ENCODE assay signal across 30 cellular contexts in the genomic region with DNA sequence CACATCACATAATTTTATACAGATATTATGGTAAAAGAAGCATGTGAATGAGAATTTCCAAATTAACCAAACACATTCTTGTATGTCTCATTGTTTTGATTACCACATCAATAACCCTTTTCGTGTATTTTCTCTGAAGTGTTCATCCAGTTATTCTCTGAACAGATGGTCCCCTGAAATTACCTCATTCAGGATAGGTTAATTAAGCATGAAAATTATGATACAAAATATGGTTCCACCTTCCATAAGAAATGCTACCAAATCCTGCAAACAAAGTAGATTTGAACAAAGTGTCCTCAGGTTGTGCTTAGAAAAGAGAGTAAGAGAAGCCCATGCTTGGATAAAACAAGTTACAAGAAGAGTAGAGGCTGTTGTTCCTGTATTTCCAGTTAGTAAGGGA.
"Had no signal": no experiment of that assay in that cellular context is flagged by ENCODE, and none has a peak within 500 bp of the region (broad histone marks: within the 10 kb centered on the region; RNA-seq: fewer than 3 reads in every experiment).

No MANE protein-coding gene starts in this region.

- H3K4me2 ChIP-seq: hepatocyte had no signal

- H3K4me3 ChIP-seq: adrenal gland, ascending aorta, cardiac muscle cell, gastrocnemius medialis, hepatocyte, ovary, right lobe of liver, testis, transverse colon had no signal

- ATAC-seq: activated CD4-positive, CD25-positive, alpha-beta regulatory T cell treated with anti-CD3 and anti-CD28 coated beads, Interleukin-2, amount 50 U/mL, for 24 hours; effector memory CD8-positive, alpha-beta T cell; gastrocnemius medialis; left colon; right lobe of liver; stimulated activated naive CD8-positive, alpha-beta T cell treated with anti-CD3 and anti-CD28 coated beads, Interleukin-15, Interleukin-2, amounts not matched to agents 100 U/mL and 50 U/mL, for 24 hours had no signal

- H3K27me3 ChIP-seq: adrenal gland, ascending aorta, cardiac muscle cell, gastrocnemius medialis, hepatocyte, neutrophil, ovary, right lobe of liver, testis, transverse colon had no signal

- H3K79me2 ChIP-seq: hepatocyte had no signal

- H3K9me3 ChIP-seq: adrenal gland, ascending aorta, gastrocnemius medialis, neutrophil, ovary, right lobe of liver, testis, transverse colon had no signal

- H3K36me3 ChIP-seq: adrenal gland, ascending aorta, cardiac muscle cell, gastrocnemius medialis, neutrophil, ovary, right lobe of liver, transverse colon, WERI-Rb-1 had no signal

- DNase-seq: activated CD4-positive, alpha-beta T cell treated with anti-CD3 and anti-CD28 coated beads for 48 hours; activated CD4-positive, alpha-beta T cell treated with anti-CD3 and anti-CD28 coated beads, Interleukin-2, amount 50 U/mL, for 48 hours; activated CD8-positive, alpha-beta memory T cell treated with anti-CD3 and anti-CD28 coated beads for 24 hours; activated effector memory CD4-positive, alpha-beta T cell treated with Interleukin-2 at 50 U/mL for 16 hours; activated naive CD4-positive, alpha-beta T cell treated with anti-CD3 and anti-CD28 coated beads for 36 hours; activated naive CD8-positive, alpha-beta T cell treated with anti-CD3 and anti-CD28 coated beads for 36 hours; adrenal gland; cortex of kidney; effector memory CD8-positive, alpha-beta T cell; erythroblast; gastrocnemius medialis; kidney; left colon; mammary epithelial cell; naive B cell; nephron progenitor cell; ovary; right lobe of liver; stimulated activated CD4-positive, alpha-beta T cell treated with anti-CD3 and anti-CD28 coated beads, Interleukin-12 subunit alpha, Interleukin-12 subunit beta, amount 100 ng/mL, for 4 hours; stimulated activated CD4-positive, alpha-beta T cell treated with anti-CD3 and anti-CD28 coated beads, Interleukin-4, amount 100 ng/mL, for 1 hour; stimulated activated naive CD8-positive, alpha-beta T cell treated with anti-CD3 and anti-CD28 coated beads, Interleukin-15, Interleukin-2, amounts not matched to agents 100 U/mL and 50 U/mL, for 24 hours; T1000; testis; transverse colon; WERI-Rb-1 had no signal

- FAIRE-seq: kidney had no signal

- H3K27ac ChIP-seq: adrenal gland, ascending aorta, cardiac muscle cell, gastrocnemius medialis, hepatocyte, neutrophil, ovary, right lobe of liver, testis, transverse colon, WERI-Rb-1 had no signal

- H2AFZ ChIP-seq: hepatocyte had no signal

- H3K4me1 ChIP-seq: adrenal gland, ascending aorta, gastrocnemius medialis, right lobe of liver, testis, transverse colon had no signal
